In genomic region chr5:114407783-114408182, GRCh38 we compare ENCODE assay signal across 13 cellular contexts. TPM values are rescaled to one million over a fixed set of nuclear protein-coding genes. Genes with fewer than 3 reads are reported as not detected.
"Had no signal": no experiment of that assay in that cellular context is flagged by ENCODE, and none has a peak within 500 bp of the region (broad histone marks: within the 10 kb centered on the region; RNA-seq: fewer than 3 reads in every experiment).

No MANE protein-coding gene starts in this region.

- H3K4me3 ChIP-seq: gastroesophageal sphincter, ovary had no signal

- H3K27me3 ChIP-seq: gastroesophageal sphincter, ovary had no signal

- H3K27ac ChIP-seq: gastroesophageal sphincter, ovary, WERI-Rb-1 had no signal

- H3K9me3 ChIP-seq: gastroesophageal sphincter, ovary had no signal

- H3K36me3 ChIP-seq: gastroesophageal sphincter, ovary, WERI-Rb-1 had no signal

- ATAC-seq: gastroesophageal sphincter; left cardiac atrium; stimulated activated effector memory CD8-positive, alpha-beta T cell treated with anti-CD3 and anti-CD28 coated beads, Interleukin-12 subunit alpha, Interleukin-12 subunit beta, amount 100 ng/mL, for 72 hours had no signal

- DNase-seq: activated CD4-positive, alpha-beta T cell treated with anti-CD3 and anti-CD28 coated beads, Interleukin-2, amount 50 U/mL, for 48 hours; activated naive CD4-positive, alpha-beta T cell treated with anti-CD3 and anti-CD28 coated beads, Interleukin-2, amount 10 ng/mL, durations not matched to agents 7 days and 5 days; activated T-cell treated with anti-CD3 and anti-CD28 coated beads, Interleukin-2, amount 50 U/mL, for 1 hour; endodermal cell; erythroblast; left cardiac atrium; naive B cell; ovary; WERI-Rb-1 had no signal

- H3K4me1 ChIP-seq: gastroesophageal sphincter had no signal

RNA-seq across cellular contexts. Expression of gene KCNN2, which starts 45.9 kb away (rescaled TPM):
- total RNA-seq: bronchial epithelial cell, mononuclear cell had no signal
